21 cellular contexts compared by ENCODE assay signal in genomic region chr12:48486261-48486660, GRCh38. TPM values are rescaled to one million over a fixed set of nuclear protein-coding genes. Genes with fewer than 3 reads are reported as not detected.
DNase-seq lines count a peak whose midpoint lies in the region; ATAC-seq and TF ChIP-seq lines count a peak whose summit lies in the region.
"Had no signal": no experiment of that assay in that cellular context is flagged by ENCODE, and none has a peak within 500 bp of the region (broad histone marks: within the 10 kb centered on the region; RNA-seq: fewer than 3 reads in every experiment).

No MANE protein-coding gene starts in this region.

- intact Hi-C loops in esophagus squamous epithelium (cut with DNase I): no loop called here

- H3K27ac ChIP-seq in esophagus squamous epithelium: peak overlapping the region; percentile 72 to 84 (median 80)
- H3K27ac ChIP-seq in effector memory CD4-positive, alpha-beta T cell (ENCODE audit: insufficient read depth, low read length, poor library complexity, severe bottlenecking): no peak overlapping the region
- H3K27ac ChIP-seq: BLaER1 treated with 17β-estradiol and CSF1 and Interleukin-3, amounts not matched to agents 10 nM and 100 nM had no signal

- TF ChIP-seq CTCF in epithelial cell of esophagus (IDR thresholded peaks at IDR 0.05; ENCODE audit: insufficient read depth, low read depth, low read length, missing control alignments): no peak
- TF ChIP-seq CTCF in esophagus squamous epithelium (IDR thresholded peaks at IDR 0.05): no peak

- DNase-seq in DMS53 treated with DMSO at 0.1 percent for 48 hours (lab: John Stamatoyannopoulos, UW; ENCODE audit: unreplicated experiment): peak; percentile 98
- DNase-seq in NCI-H2029 treated with DMSO at 0.1 percent for 48 hours (lab: John Stamatoyannopoulos, UW): peak; percentile 3
- DNase-seq in epithelial cell of esophagus (ENCODE audit: low read depth): peak; percentile 89
- DNase-seq in esophagus squamous epithelium (lab: John Stamatoyannopoulos, UW): no peak
- DNase-seq in effector memory CD4-positive, alpha-beta T cell: no peak
- DNase-seq in activated naive CD4-positive, alpha-beta T cell treated with Interleukin-2 at 50 U/mL for 16 hours: no peak
- DNase-seq: Calu3; CD8-positive, alpha-beta T cell; DMS 273 treated with DMSO at 0.1 percent for 48 hours; DMS79; GDM1; GOT3; H7; HFFc6 had no signal

- H3K36me3 ChIP-seq in esophagus squamous epithelium: no peaks in the 10 kb centered on the region
- no peaks in the 10 kb centered on the region for H3K36me3 ChIP-seq in effector memory CD4-positive, alpha-beta T cell (ENCODE audit: control insufficient read depth, insufficient read depth, low read length)
- H3K36me3 ChIP-seq: BLaER1 treated with 17β-estradiol and CSF1 and Interleukin-3, amounts not matched to agents 10 nM and 100 nM had no signal

- H3K4me3 ChIP-seq in epithelial cell of esophagus (ENCODE audit: low read length) (peak overlapping the region; percentile 12), esophagus squamous epithelium (no peak overlapping the region)
- no peak overlapping the region for H3K4me3 ChIP-seq in effector memory CD4-positive, alpha-beta T cell (ENCODE audit: insufficient read depth, low read depth, low read length, poor library complexity, severe bottlenecking)
- H3K4me3 ChIP-seq: BLaER1 treated with 17β-estradiol and CSF1 and Interleukin-3, amounts not matched to agents 10 nM and 100 nM had no signal

- ATAC-seq in GM21526 (IDR thresholded peaks at IDR 0.05; ENCODE audit: low FRiP score, unreplicated experiment): no peak
- ATAC-seq in HG03095 (IDR thresholded peaks at IDR 0.05; ENCODE audit: unreplicated experiment): no peak
- ATAC-seq: CD8-positive, alpha-beta T cell; HCT116 had no signal

- H3K9me3 ChIP-seq in esophagus squamous epithelium: no peaks in the 10 kb centered on the region
- H3K9me3 ChIP-seq in effector memory CD4-positive, alpha-beta T cell (ENCODE audit: control insufficient read depth, low read length): no peaks in the 10 kb centered on the region
- H3K9me3 ChIP-seq: BLaER1 treated with 17β-estradiol and CSF1 and Interleukin-3, amounts not matched to agents 10 nM and 100 nM had no signal

- 35 to 47% methylated on average over 2 of the region's 2 CpGs for WGBS in esophagus squamous epithelium, 2 donors

- peaks cover 0 to 53% (median 21%) of the 10 kb centered on the region in 3 donors for H3K4me1 ChIP-seq in esophagus squamous epithelium
- H3K4me1 ChIP-seq in effector memory CD4-positive, alpha-beta T cell (ENCODE audit: control insufficient read depth, insufficient read depth, low read length, poor library complexity, severe bottlenecking): no peaks in the 10 kb centered on the region
- H3K4me1 ChIP-seq: BLaER1 treated with 17β-estradiol and CSF1 and Interleukin-3, amounts not matched to agents 10 nM and 100 nM had no signal

- H3K27me3 ChIP-seq in esophagus squamous epithelium: no peaks in the 10 kb centered on the region
- peaks cover 5% of the 10 kb centered on the region for H3K27me3 ChIP-seq in effector memory CD4-positive, alpha-beta T cell (replicated peaks; ENCODE audit: control insufficient read depth, insufficient read depth, low read length, poor library complexity, severe bottlenecking)
- H3K27me3 ChIP-seq: BLaER1 treated with 17β-estradiol and CSF1 and Interleukin-3, amounts not matched to agents 10 nM and 100 nM had no signal

- TF ChIP-seq POLR2A in esophagus squamous epithelium (IDR thresholded peaks at IDR 0.05): no peak

RNA-seq across cellular contexts. Expression of gene C12orf54, which starts 4.0 kb away (rescaled TPM):
- 1 to 10 TPM in 2 of 4 donors, under 1 TPM in 1, not detected in 1; 0.99 to 2.0 (median 1.5) TPM for total RNA-seq in esophagus squamous epithelium
- total RNA-seq: A172; B cell; Calu3; CD8-positive, alpha-beta T cell; Daoy; H7; HFFc6 had no signal

RNA-seq across cellular contexts. Expression of gene ANP32D, which starts 13.9 kb away (rescaled TPM):
- total RNA-seq in esophagus squamous epithelium: not detected
- total RNA-seq: A172; B cell; Calu3; CD8-positive, alpha-beta T cell; Daoy; H7; HFFc6 had no signal

RNA-seq across cellular contexts. Expression of gene OR8S1, which starts 39.2 kb away (rescaled TPM):
- total RNA-seq in esophagus squamous epithelium: not detected
- total RNA-seq: A172; B cell; Calu3; CD8-positive, alpha-beta T cell; Daoy; H7; HFFc6 had no signal

Comparison
In these comparisons a context has a peak if more than half of its experiments do, and no peak if none do; other contexts are left out.
1. DNase-seq: peak in DMS53 treated with DMSO at 0.1 percent for 48 hours (single experiment), NCI-H2029 treated with DMSO at 0.1 percent for 48 hours (single experiment) and epithelial cell of esophagus (single experiment); none in esophagus squamous epithelium (single experiment), effector memory CD4-positive, alpha-beta T cell (0 of 3) and activated naive CD4-positive, alpha-beta T cell treated with Interleukin-2 at 50 U/mL for 16 hours (single experiment).